Comparison of ENCODE assay signal across 23 cellular contexts in the genomic region with DNA sequence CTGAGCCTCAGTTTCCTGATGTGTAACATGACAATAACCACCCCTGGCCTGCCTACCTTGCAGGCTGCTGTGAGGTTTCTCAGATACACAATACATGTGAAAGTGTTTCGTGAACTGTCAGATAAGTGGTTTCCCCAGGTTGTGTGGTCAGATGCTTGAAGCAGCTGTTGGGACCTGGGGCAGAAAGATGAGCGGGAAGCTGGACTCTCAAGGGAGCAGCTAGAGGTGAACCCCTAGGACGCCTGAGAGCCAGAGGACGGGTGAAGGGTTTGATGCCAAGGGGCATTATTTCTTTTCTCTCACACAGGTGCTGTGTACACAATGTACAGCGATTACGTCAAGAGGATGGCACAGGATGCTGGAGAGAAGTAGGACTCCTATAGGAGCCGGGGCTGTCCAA. TPM values are rescaled to one million over a fixed set of nuclear protein-coding genes. Genes with fewer than 3 reads are reported as not detected.
DNase-seq lines count a peak whose midpoint lies in the region; ATAC-seq, FAIRE-seq and TF ChIP-seq lines count a peak whose summit lies in the region.
"Had no signal": no experiment of that assay in that cellular context is flagged by ENCODE, and none has a peak within 500 bp of the region (broad histone marks: within the 10 kb centered on the region; RNA-seq: fewer than 3 reads in every experiment).

No MANE protein-coding gene starts in this region.

- peaks cover 39 to 57% of the 10 kb centered on the region in 2 experiments for H3K36me3 ChIP-seq in HEK293 (ENCODE audit: control insufficient read depth in 2 of 2, insufficient read depth in 1 of 2, low read length in 2 of 2)
- H3K36me3 ChIP-seq in bronchial epithelial cell (ENCODE audit: control insufficient read depth, insufficient read depth, low read length): peaks cover 25% of the 10 kb centered on the region
- peaks cover 12 to 34% of the 10 kb centered on the region in 2 donors for H3K36me3 ChIP-seq in prostate gland
- H3K36me3 ChIP-seq: ovary had no signal

- intact Hi-C loops in prostate gland (cut with DNase I): no loop called here

- CTCF ChIA-PET in HEK293 (lab: Yijun Ruan, JAX): interaction anchor here (1.3 to 8.0 kb wide), 2 partner anchors 15 to 71 kb away, joined by 3 to 56 read pairs; no protein-coding TSS in a partner anchor

- TF ChIP-seq POLR2A in prostate gland (IDR thresholded peaks at IDR 0.05): no peak

- POLR2A ChIA-PET in HEK293 (lab: Yijun Ruan, JAX): no interaction called here

- H3K27me3 Mint-ChIP-seq in activated T-cell treated with anti-CD3 and anti-CD28 coated beads, Interleukin-2, amount 50 U/mL, for 24 hours: no peaks in the 10 kb centered on the region
- no peaks in the 10 kb centered on the region for H3K27me3 Mint-ChIP-seq in stimulated activated naive B cell treated with anti-CD40 and anti-IgM and Interleukin-4, amounts not matched to agents 10 μg/mL and 1 μg/mL and 100 μg/mL, for 72 hours
- H3K27me3 Mint-ChIP-seq: activated naive CD4-positive, alpha-beta T cell treated with anti-CD3 and anti-CD28 coated beads, Interleukin-2, amount 50 U/mL, for 24 hours had no signal

- no peak overlapping the region for H3K4me3 Mint-ChIP-seq in activated T-cell treated with anti-CD3 and anti-CD28 coated beads, Interleukin-2, amount 50 U/mL, for 24 hours
- H3K4me3 Mint-ChIP-seq in stimulated activated naive B cell treated with anti-CD40 and anti-IgM and Interleukin-4, amounts not matched to agents 10 μg/mL and 1 μg/mL and 100 μg/mL, for 72 hours: no peak overlapping the region
- H3K4me3 Mint-ChIP-seq: activated naive CD4-positive, alpha-beta T cell treated with anti-CD3 and anti-CD28 coated beads, Interleukin-2, amount 50 U/mL, for 24 hours; dendritic cell treated with granulocyte-macrophage colony-stimulating factor and Interleukin-4, amounts not matched to agents 40 ng/mL and 50 ng/mL, for 4 days had no signal

- H3K36me3 Mint-ChIP-seq in activated T-cell treated with anti-CD3 and anti-CD28 coated beads, Interleukin-2, amount 50 U/mL, for 24 hours (ENCODE audit: low read depth): peaks cover 66% of the 10 kb centered on the region
- H3K36me3 Mint-ChIP-seq in stimulated activated naive B cell treated with anti-CD40 and anti-IgM and Interleukin-4, amounts not matched to agents 10 μg/mL and 1 μg/mL and 100 μg/mL, for 72 hours: peaks cover 37 to 51% of the 10 kb centered on the region in 2 donors

- no peak for TF ChIP-seq CTCF in HEK293 (tag by site-specific recombination; IDR thresholded peaks at IDR 0.05)
- no peak for TF ChIP-seq CTCF in bronchial epithelial cell (IDR thresholded peaks at IDR 0.05; ENCODE audit: insufficient read depth, low read length, severe bottlenecking)
- TF ChIP-seq CTCF in prostate gland (IDR thresholded peaks at IDR 0.05): no peak

- H3K4me1 ChIP-seq in HEK293 (ENCODE audit: control insufficient read depth, insufficient read depth, low read length) (no peaks in the 10 kb centered on the region), prostate gland (replicated peaks) (no peaks in the 10 kb centered on the region)
- H3K4me1 ChIP-seq: left lung had no signal

- peak in 1 of 2 donors; percentile 52 for ATAC-seq in stimulated activated naive B cell treated with anti-CD40 and anti-IgM and Interleukin-4, amounts not matched to agents 10 μg/mL and 1 μg/mL and 100 μg/mL, for 72 hours (replicated peaks)
- ATAC-seq: left lung had no signal

- H3K9me3 Mint-ChIP-seq in activated T-cell treated with anti-CD3 and anti-CD28 coated beads, Interleukin-2, amount 50 U/mL, for 24 hours: no peaks in the 10 kb centered on the region
- H3K9me3 Mint-ChIP-seq in stimulated activated naive B cell treated with anti-CD40 and anti-IgM and Interleukin-4, amounts not matched to agents 10 μg/mL and 1 μg/mL and 100 μg/mL, for 72 hours: no peaks in the 10 kb centered on the region
- H3K9me3 Mint-ChIP-seq: activated naive CD4-positive, alpha-beta T cell treated with anti-CD3 and anti-CD28 coated beads, Interleukin-2, amount 50 U/mL, for 24 hours; dendritic cell treated with granulocyte-macrophage colony-stimulating factor and Interleukin-4, amounts not matched to agents 40 ng/mL and 50 ng/mL, for 4 days had no signal

- peak; percentile 43 for FAIRE-seq in bronchial epithelial cell (lab: Jason Lieb, UNC)

- 84% methylated on average over 7 of the region's 7 CpGs for WGBS in prostate gland

- no peaks in the 10 kb centered on the region for H3K27me3 ChIP-seq in bronchial epithelial cell (ENCODE audit: control insufficient read depth, insufficient read depth, low read length)
- no peaks in the 10 kb centered on the region for H3K27me3 ChIP-seq in prostate gland (replicated peaks; ENCODE audit: insufficient read depth)
- H3K27me3 ChIP-seq: left lung, ovary had no signal

- H3K4me3 ChIP-seq in HEK293 (ENCODE audit: low read depth, low read length): no peak overlapping the region
- no peak overlapping the region for H3K4me3 ChIP-seq in bronchial epithelial cell (ENCODE audit: low read depth, low read length)
- no peak overlapping the region for H3K4me3 ChIP-seq in prostate gland
- H3K4me3 ChIP-seq: left lung, ovary, smooth muscle cell, thoracic aorta had no signal

- H3K27ac ChIP-seq in HEK293 (ENCODE audit: extremely low read depth, low read depth, low read length) (no peak overlapping the region), prostate gland (no peak overlapping the region)
- H3K27ac ChIP-seq: left lung, ovary, thoracic aorta had no signal

- no peak for DNase-seq in activated T-cell treated with anti-CD3 and anti-CD28 coated beads, Interleukin-2, amount 50 U/mL, for 24 hours
- DNase-seq in activated T-cell treated with anti-CD3 and anti-CD28 coated beads for 4 hours: no peak
- no peak for DNase-seq in bronchial epithelial cell (ENCODE audit: low read depth)
- no peak for DNase-seq in stimulated activated naive B cell treated with anti-CD40 and anti-IgM and Interleukin-4, amounts not matched to agents 10 μg/mL and 1 μg/mL and 100 μg/mL, for 72 hours
- no peak for DNase-seq in prostate gland (ENCODE audit: low spot score)
- DNase-seq in islet precursor cell: no peak
- no peak for DNase-seq in AG08395 (ENCODE audit: low spot score)
- DNase-seq: activated CD4-positive, alpha-beta T cell treated with anti-CD3 and anti-CD28 coated beads, Interleukin-2, amount 50 U/mL, for 1 hour; activated T-cell treated with anti-CD3 and anti-CD28 coated beads, Interleukin-2, amount 50 U/mL, for 1 hour; foreskin fibroblast; Kasumi-1; left lung; NCI-H1105; ovary; SK-N-SH; stimulated activated CD8-positive, alpha-beta memory T cell treated with anti-CD3 and anti-CD28 coated beads, Interleukin-4, amount 100 ng/mL, for 48 hours had no signal

- H3K27ac Mint-ChIP-seq in activated T-cell treated with anti-CD3 and anti-CD28 coated beads, Interleukin-2, amount 50 U/mL, for 24 hours: peak overlapping the region; percentile 44
- H3K27ac Mint-ChIP-seq in stimulated activated naive B cell treated with anti-CD40 and anti-IgM and Interleukin-4, amounts not matched to agents 10 μg/mL and 1 μg/mL and 100 μg/mL, for 72 hours: peak overlapping the region; percentile 86
- H3K27ac Mint-ChIP-seq: dendritic cell treated with granulocyte-macrophage colony-stimulating factor and Interleukin-4, amounts not matched to agents 40 ng/mL and 50 ng/mL, for 4 days had no signal

- H3K9me3 ChIP-seq in HEK293 (ENCODE audit: control insufficient read depth, insufficient read depth, low read depth, low read length) (no peaks in the 10 kb centered on the region), prostate gland (no peaks in the 10 kb centered on the region)
- H3K9me3 ChIP-seq: left lung, ovary, SK-N-SH, thoracic aorta had no signal

- no peaks in the 10 kb centered on the region for H3K4me1 Mint-ChIP-seq in activated T-cell treated with anti-CD3 and anti-CD28 coated beads, Interleukin-2, amount 50 U/mL, for 24 hours (ENCODE audit: low read depth)
- H3K4me1 Mint-ChIP-seq in stimulated activated naive B cell treated with anti-CD40 and anti-IgM and Interleukin-4, amounts not matched to agents 10 μg/mL and 1 μg/mL and 100 μg/mL, for 72 hours: peaks cover 14% of the 10 kb centered on the region in 2 donors
- H3K4me1 Mint-ChIP-seq: activated naive CD4-positive, alpha-beta T cell treated with anti-CD3 and anti-CD28 coated beads, Interleukin-2, amount 50 U/mL, for 24 hours had no signal

TF ChIP-seq in HEK293, 187 proteins besides CTCF, POLR2A, EP300 and RAD21 (continues in another document):
- TF ChIP-seq ZFP69B (tag by site-specific recombination; IDR thresholded peaks at IDR 0.05) (no peak), TCF7L2 (IDR thresholded peaks at IDR 0.05; ENCODE audit: borderline replicate concordance, low read depth, low read length) (no peak), ZNF302 (tag by site-specific recombination; IDR thresholded peaks at IDR 0.05; ENCODE audit: low read depth) (no peak), ZNF544 (tag by site-specific recombination; IDR thresholded peaks at IDR 0.05) (no peak)
- TF ChIP-seq, protein P1, sequence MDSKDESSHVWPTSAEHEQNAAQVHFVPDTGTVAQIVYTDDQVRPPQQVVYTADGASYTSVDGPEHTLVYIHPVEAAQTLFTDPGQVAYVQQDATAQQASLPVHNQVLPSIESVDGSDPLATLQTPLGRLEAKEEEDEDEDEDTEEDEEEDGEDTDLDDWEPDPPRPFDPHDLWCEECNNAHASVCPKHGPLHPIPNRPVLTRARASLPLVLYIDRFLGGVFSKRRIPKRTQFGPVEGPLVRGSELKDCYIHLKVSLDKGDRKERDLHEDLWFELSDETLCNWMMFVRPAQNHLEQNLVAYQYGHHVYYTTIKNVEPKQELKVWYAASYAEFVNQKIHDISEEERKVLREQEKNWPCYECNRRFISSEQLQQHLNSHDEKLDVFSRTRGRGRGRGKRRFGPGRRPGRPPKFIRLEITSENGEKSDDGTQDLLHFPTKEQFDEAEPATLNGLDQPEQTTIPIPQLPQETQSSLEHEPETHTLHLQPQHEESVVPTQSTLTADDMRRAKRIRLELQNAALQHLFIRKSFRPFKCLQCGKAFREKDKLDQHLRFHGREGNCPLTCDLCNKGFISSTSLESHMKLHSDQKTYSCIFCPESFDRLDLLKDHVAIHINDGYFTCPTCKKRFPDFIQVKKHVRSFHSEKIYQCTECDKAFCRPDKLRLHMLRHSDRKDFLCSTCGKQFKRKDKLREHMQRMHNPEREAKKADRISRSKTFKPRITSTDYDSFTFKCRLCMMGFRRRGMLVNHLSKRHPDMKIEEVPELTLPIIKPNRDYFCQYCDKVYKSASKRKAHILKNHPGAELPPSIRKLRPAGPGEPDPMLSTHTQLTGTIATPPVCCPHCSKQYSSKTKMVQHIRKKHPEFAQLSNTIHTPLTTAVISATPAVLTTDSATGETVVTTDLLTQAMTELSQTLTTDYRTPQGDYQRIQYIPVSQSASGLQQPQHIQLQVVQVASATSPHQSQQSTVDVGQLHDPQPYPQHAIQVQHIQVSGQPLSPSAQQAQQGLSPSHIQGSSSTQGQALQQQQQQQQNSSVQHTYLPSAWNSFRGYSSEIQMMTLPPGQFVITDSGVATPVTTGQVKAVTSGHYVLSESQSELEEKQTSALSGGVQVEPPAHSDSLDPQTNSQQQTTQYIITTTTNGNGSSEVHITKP (tag by site-specific recombination; IDR thresholded peaks at IDR 0.05): 0 out of 2 replicates have a peak, but pooled peaks have one; percentile 25

RNA-seq across cellular contexts. Expression of a gene that starts 2.3 kb away (rescaled TPM):
- total RNA-seq in bronchial epithelial cell: not detected in 2 replicates
- total RNA-seq in prostate gland: not detected
- total RNA-seq: A673, HT-29, smooth muscle cell had no signal

RNA-seq across cellular contexts. Expression of a gene that starts 19.9 kb away (rescaled TPM):
- 0.53 and 2.4 TPM in 2 replicates for total RNA-seq in bronchial epithelial cell
- 10 to 100 TPM in 1 of 2 donors, 1 to 10 TPM in 1; 5.3 to 18.3 TPM for total RNA-seq in prostate gland
- total RNA-seq: HT-29 had no signal

RNA-seq across cellular contexts. Expression of a gene that starts 49.2 kb away (rescaled TPM):
- 78.0 and 91.4 TPM in 2 replicates for total RNA-seq in bronchial epithelial cell
- total RNA-seq in prostate gland: 10 to 100 TPM; 56.0 to 88.0 TPM
